Comparison of ENCODE assay signal across 14 cellular contexts in the genomic region with DNA sequence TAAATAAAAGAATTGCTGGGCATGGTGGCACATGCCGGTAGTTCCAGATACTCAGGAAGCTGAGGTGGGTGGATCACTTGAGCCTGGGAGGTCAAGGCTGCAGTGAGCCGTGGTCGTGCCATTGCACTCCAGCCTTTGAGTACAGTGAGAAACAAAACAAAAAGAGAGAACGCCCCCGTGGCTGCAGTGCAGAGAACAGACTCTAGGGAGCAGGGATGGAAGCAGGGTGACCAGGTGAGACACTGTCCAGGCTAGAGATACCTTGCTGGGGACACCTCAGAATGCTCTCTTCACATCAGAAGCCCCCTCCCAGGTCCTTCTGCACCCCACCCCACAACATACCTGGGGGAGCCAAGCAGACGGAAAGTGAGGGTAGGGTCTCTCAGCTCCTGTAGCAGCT. TPM values are rescaled to one million over a fixed set of nuclear protein-coding genes. Genes with fewer than 3 reads are reported as not detected.
DNase-seq lines count a peak whose midpoint lies in the region; TF ChIP-seq lines count a peak whose summit lies in the region.
"Had no signal": no experiment of that assay in that cellular context is flagged by ENCODE, and none has a peak within 500 bp of the region (broad histone marks: within the 10 kb centered on the region; RNA-seq: fewer than 3 reads in every experiment).

No MANE protein-coding gene starts in this region.

- H3K36me3 Mint-ChIP-seq in Caco-2 (ENCODE audit: insufficient read depth, unreplicated experiment): peaks cover 5% of the 10 kb centered on the region
- H3K36me3 Mint-ChIP-seq in H9 (ENCODE audit: insufficient read depth in 1 of 3, low read depth in 3 of 3): peaks cover 0 to 3% (median 1%) of the 10 kb centered on the region in 3 experiments; a peak in 3 of 7 replicates
- H3K36me3 Mint-ChIP-seq in chondrocyte (ENCODE audit: low read depth): no peaks in the 10 kb centered on the region
- peaks cover 78% of the 10 kb centered on the region for H3K36me3 Mint-ChIP-seq in activated T-cell treated with anti-CD3 and anti-CD28 coated beads, Interleukin-2, amount 50 U/mL, for 24 hours (ENCODE audit: low read depth)

- H3K79me1 ChIP-seq in H9 (ENCODE audit: insufficient read depth, low read depth, low read length, poor library complexity, severe bottlenecking): no peaks in the 10 kb centered on the region
- H3K79me1 ChIP-seq in mesendoderm (ENCODE audit: low read length): no peaks in the 10 kb centered on the region

- no peak overlapping the region for H4K8ac ChIP-seq in H9 (replicated peaks; ENCODE audit: insufficient read length, low read depth, low read length)
- no peak overlapping the region for H4K8ac ChIP-seq in mesendoderm (ENCODE audit: low read depth, low read length)

- H3K9me3 ChIP-seq in Caco-2 (no peaks in the 10 kb centered on the region), H9 (ENCODE audit: control insufficient read depth, low read depth, low read length) (no peaks in the 10 kb centered on the region), tibial nerve (no peaks in the 10 kb centered on the region)

- no peak overlapping the region for H3K56ac ChIP-seq in H9 (ENCODE audit: insufficient read length, low read depth, low read length)
- no peak overlapping the region for H3K56ac ChIP-seq in mesendoderm (ENCODE audit: low read length)

- H3K4me1 Mint-ChIP-seq in Caco-2 (ENCODE audit: low read depth, unreplicated experiment): peaks cover 7% of the 10 kb centered on the region
- peaks cover 7 to 17% of the 10 kb centered on the region in 2 experiments for H3K4me1 Mint-ChIP-seq in H9
- H3K4me1 Mint-ChIP-seq in chondrocyte (ENCODE audit: low read depth): peaks cover 4% of the 10 kb centered on the region
- H3K4me1 Mint-ChIP-seq in activated T-cell treated with anti-CD3 and anti-CD28 coated beads, Interleukin-2, amount 50 U/mL, for 24 hours (ENCODE audit: low read depth): peaks cover 2% of the 10 kb centered on the region

- H3K27ac ChIP-seq in H9 (ENCODE audit: insufficient read length, low read depth, low read length): no peak overlapping the region
- no peak overlapping the region for H3K27ac ChIP-seq in mesendoderm (ENCODE audit: low read depth, low read length)
- no peak overlapping the region for H3K27ac ChIP-seq in tibial nerve
- H3K27ac ChIP-seq: C4-2B had no signal

- H3K4me2 ChIP-seq in H9 (ENCODE audit: insufficient read depth, insufficient read length, low read length) (no peak overlapping the region), mesendoderm (ENCODE audit: low read length) (no peak overlapping the region)

- H2BK12ac ChIP-seq in H9 (ENCODE audit: insufficient read length, low read depth, low read length): no peak overlapping the region

- no peak overlapping the region for H3T11ph ChIP-seq in H9 (ENCODE audit: low read length)

- DNase-seq in Caco-2: peak in 1 of 2 experiments; percentile 34
- peak; percentile 52 for DNase-seq in H9
- DNase-seq in chondrocyte (ENCODE audit: low spot score): no peak
- peak; percentile 27 for DNase-seq in mesendoderm
- no peak for DNase-seq in activated T-cell treated with anti-CD3 and anti-CD28 coated beads, Interleukin-2, amount 50 U/mL, for 24 hours
- no peak for DNase-seq in NCI-H1930 (lab: John Stamatoyannopoulos, UW)
- DNase-seq in tibial nerve (ENCODE audit: low spot score in 2 of 2): no peak
- DNase-seq in NCI-H1105 treated with DMSO at 0.1 percent for 48 hours (lab: John Stamatoyannopoulos, UW): no peak
- DNase-seq: GOT3, NCI-H1105, NCI-H187, NCI-H69, SHP77 had no signal

- H2BK5ac ChIP-seq in H9 (ENCODE audit: insufficient read length, low read length): no peak overlapping the region
- H2BK5ac ChIP-seq in mesendoderm (ENCODE audit: low read length): no peak overlapping the region

- H2BK120ac ChIP-seq in H9 (ENCODE audit: low read depth, low read length, poor library complexity, severe bottlenecking) (no peak overlapping the region), mesendoderm (ENCODE audit: low read depth, low read length) (no peak overlapping the region)

- no peaks in the 10 kb centered on the region for H3K79me2 ChIP-seq in H9 (ENCODE audit: insufficient read depth, low read length)
- H3K79me2 ChIP-seq in mesendoderm (ENCODE audit: control insufficient read depth, insufficient read depth, low read length): no peaks in the 10 kb centered on the region

- POLR2A ChIA-PET in Caco-2 (lab: Charles Lee): no interaction called here

- H3K9me3 Mint-ChIP-seq in Caco-2 (ENCODE audit: unreplicated experiment) (no peaks in the 10 kb centered on the region), H9 (no peaks in the 10 kb centered on the region), chondrocyte (ENCODE audit: low read depth) (no peaks in the 10 kb centered on the region)
- no peaks in the 10 kb centered on the region for H3K9me3 Mint-ChIP-seq in activated T-cell treated with anti-CD3 and anti-CD28 coated beads, Interleukin-2, amount 50 U/mL, for 24 hours

- H3K4ac ChIP-seq in H9 (ENCODE audit: low read depth, low read length) (no peak overlapping the region), mesendoderm (ENCODE audit: low read depth, low read length) (no peak overlapping the region)

- H4K5ac ChIP-seq in H9 (ENCODE audit: insufficient read length, low read depth, low read length) (no peak overlapping the region), mesendoderm (ENCODE audit: low read length) (no peak overlapping the region)

- H3K23me2 ChIP-seq in H9 (ENCODE audit: insufficient read length, low read depth, low read length, poor library complexity, severe bottlenecking): peaks cover 4% of the 10 kb centered on the region

- no TSS peak for BruUV-seq in Caco-2 (replicated peaks; lab: Mats Ljungman, UMichigan)

- no peak for TF ChIP-seq EP300 in tibial nerve (IDR thresholded peaks at IDR 0.05)

- H3K14ac ChIP-seq in H9 (ENCODE audit: insufficient read depth, low read length): no peak overlapping the region

- no peak overlapping the region for H2AFZ ChIP-seq in H9 (ENCODE audit: low read length)

- H3K23ac ChIP-seq in H9 (ENCODE audit: insufficient read length, low read depth, low read length) (no peak overlapping the region), mesendoderm (ENCODE audit: low read length) (no peak overlapping the region)

- H3K18ac ChIP-seq in H9 (ENCODE audit: insufficient read length, low read depth, low read length): no peak overlapping the region
- H3K18ac ChIP-seq in mesendoderm (ENCODE audit: low read length): no peak overlapping the region

- no peak for TF ChIP-seq POLR2A in tibial nerve (IDR thresholded peaks at IDR 0.05)

- H3K27me3 Mint-ChIP-seq in Caco-2 (ENCODE audit: insufficient read depth, unreplicated experiment) (no peaks in the 10 kb centered on the region), H9 (ENCODE audit: low read depth) (no peaks in the 10 kb centered on the region), chondrocyte (ENCODE audit: low read depth) (peaks cover 10% of the 10 kb centered on the region)
- no peaks in the 10 kb centered on the region for H3K27me3 Mint-ChIP-seq in activated T-cell treated with anti-CD3 and anti-CD28 coated beads, Interleukin-2, amount 50 U/mL, for 24 hours

- H2BK15ac ChIP-seq in H9 (ENCODE audit: low read depth, low read length) (no peak overlapping the region), mesendoderm (replicated peaks; ENCODE audit: low read depth) (no peak overlapping the region)

- no peak overlapping the region for H4K91ac ChIP-seq in H9 (ENCODE audit: insufficient read length, low read depth, low read length)

- H4K20me1 ChIP-seq in H9 (ENCODE audit: control insufficient read depth, insufficient read depth, insufficient read length): no peaks in the 10 kb centered on the region

- no CpG with 5 or more reads among the region's 6 CpGs for WGBS in H9 (ENCODE audit: extremely low coverage, insufficient read length, low lambda C conversion rate)
- no CpG with 5 or more reads among the region's 6 CpGs for WGBS in mesendoderm (ENCODE audit: extremely low coverage, insufficient coverage, low lambda C conversion rate)
- 74 to 77% methylated on average over 6 of the region's 6 CpGs for WGBS in tibial nerve, 2 donors

- H3K27ac Mint-ChIP-seq in Caco-2 (ENCODE audit: unreplicated experiment): no peak overlapping the region
- H3K27ac Mint-ChIP-seq in H9: no peak overlapping the region; a peak in 1 of 7 replicates
- H3K27ac Mint-ChIP-seq in chondrocyte (ENCODE audit: unreplicated experiment): no peak overlapping the region
- H3K27ac Mint-ChIP-seq in activated T-cell treated with anti-CD3 and anti-CD28 coated beads, Interleukin-2, amount 50 U/mL, for 24 hours: no peak overlapping the region

- H3K4me3 Mint-ChIP-seq in Caco-2 (ENCODE audit: unreplicated experiment): no peak overlapping the region
- H3K4me3 Mint-ChIP-seq in H9: no peak overlapping the region
- H3K4me3 Mint-ChIP-seq in chondrocyte (ENCODE audit: unreplicated experiment): no peak overlapping the region
- H3K4me3 Mint-ChIP-seq in activated T-cell treated with anti-CD3 and anti-CD28 coated beads, Interleukin-2, amount 50 U/mL, for 24 hours: no peak overlapping the region

- H2BK20ac ChIP-seq in H9 (ENCODE audit: low read depth, low read length, poor library complexity, severe bottlenecking): no peak overlapping the region

- CTCF ChIA-PET in Caco-2 (lab: Charles Lee): no interaction called here

- no peaks in the 10 kb centered on the region for H3K36me3 ChIP-seq in Caco-2 (ENCODE audit: control insufficient read depth, insufficient read depth, low read length)
- no peaks in the 10 kb centered on the region for H3K36me3 ChIP-seq in mesendoderm (ENCODE audit: control insufficient read depth, insufficient read depth, low read length)
- H3K36me3 ChIP-seq in tibial nerve: peaks cover 0 to 28% (median under 1%) of the 10 kb centered on the region in 3 donors

- intact Hi-C loops in Caco-2 (cut with micrococcal nuclease; ENCODE audit: unreplicated experiment): no loop called here

- H2AK5ac ChIP-seq in H9 (ENCODE audit: insufficient read length, low read length): no peak overlapping the region
- H2AK5ac ChIP-seq in mesendoderm (ENCODE audit: low read length): no peak overlapping the region

- no peaks in the 10 kb centered on the region for H3K4me1 ChIP-seq in Caco-2
- no peaks in the 10 kb centered on the region for H3K4me1 ChIP-seq in H9 (ENCODE audit: insufficient read depth, low read length)
- no peaks in the 10 kb centered on the region for H3K4me1 ChIP-seq in mesendoderm (ENCODE audit: control insufficient read depth, low read depth, low read length)
- peaks cover 0 to 10% (median 0%) of the 10 kb centered on the region in 4 donors for H3K4me1 ChIP-seq in tibial nerve

- H3K9ac ChIP-seq in H9 (ENCODE audit: extremely low read depth, insufficient read length, low read length): no peak overlapping the region
- no peak overlapping the region for H3K9ac ChIP-seq in mesendoderm (ENCODE audit: low read length)

- no peaks in the 10 kb centered on the region for H3K27me3 ChIP-seq in Caco-2 (replicated peaks; ENCODE audit: control insufficient read depth, insufficient read depth, low read length)
- no peaks in the 10 kb centered on the region for H3K27me3 ChIP-seq in H9 (ENCODE audit: insufficient read depth, low read length)
- H3K27me3 ChIP-seq in mesendoderm (ENCODE audit: insufficient read depth, low read length, poor library complexity): no peaks in the 10 kb centered on the region
- peaks cover 0 to 14% of the 10 kb centered on the region in 2 donors for H3K27me3 ChIP-seq in tibial nerve

- TF ChIP-seq CTCF in Caco-2 (IDR thresholded peaks at IDR 0.05; ENCODE audit: insufficient read depth in 1 of 2, low read depth in 1 of 2, low read length in 1 of 2, severe bottlenecking in 1 of 2, unreplicated experiment in 1 of 2) (peak; percentile 7 to 32), H9 (conservative IDR thresholded peaks at IDR 0.05) (peak; percentile 47), chondrocyte (IDR thresholded peaks at IDR 0.05) (peak; percentile 11), tibial nerve (IDR thresholded peaks at IDR 0.05) (no peak)

- H3K4me3 ChIP-seq in Caco-2 (ENCODE audit: low read depth, low read length) (no peak overlapping the region), mesendoderm (ENCODE audit: low read length) (no peak overlapping the region), tibial nerve (no peak overlapping the region)

RNA-seq across cellular contexts. Expression of a gene that starts 24.8 kb away (rescaled TPM):
- 1.7 and 2.4 TPM in 2 replicates for total RNA-seq in Caco-2 (2022)
- 25.7 and 31.1 TPM in 2 replicates for total RNA-seq in H9 (2021)
- 0.23 to 1.4 TPM (median 1.4 TPM) in 3 replicates for total RNA-seq in chondrocyte
- polyA plus RNA-seq in mesendoderm (2013, experiment 1 of 2): 9.1 TPM
- polyA plus RNA-seq in mesendoderm (2013, experiment 2 of 2): 8.6 TPM
- 10 to 100 TPM in 1 of 4 donors, 1 to 10 TPM in 3; 2.5 to 10.0 (median 8.8) TPM for total RNA-seq in tibial nerve

RNA-seq across cellular contexts. Expression of a gene that starts 26.0 kb away (rescaled TPM):
- total RNA-seq in Caco-2 (2022) (354 and 380 TPM in 2 replicates), H9 (2021) (341 and 345 TPM in 2 replicates), chondrocyte (177 to 208 TPM (median 185 TPM) in 3 replicates), tibial nerve (100 to 1,000 TPM; 326 to 534 (median 466) TPM)
- polyA plus RNA-seq in mesendoderm (2013, experiment 1 of 2): 422 TPM
- 421 TPM for polyA plus RNA-seq in mesendoderm (2013, experiment 2 of 2)

RNA-seq across cellular contexts. Expression of a gene that starts 54.5 kb away (rescaled TPM):
- total RNA-seq in Caco-2 (2022) (605 and 658 TPM in 2 replicates), H9 (2021) (369 and 386 TPM in 2 replicates), chondrocyte (641 to 921 TPM (median 917 TPM) in 3 replicates), tibial nerve (100 to 1,000 TPM; 342 to 463 (median 382) TPM)
- polyA plus RNA-seq in mesendoderm (2013, experiment 1 of 2): 294 TPM
- 302 TPM for polyA plus RNA-seq in mesendoderm (2013, experiment 2 of 2)

Comparison
In these comparisons a context has a peak if more than half of its experiments do, and no peak if none do; other contexts are left out.
1. DNase-seq: peak in H9 (single experiment) and mesendoderm (single experiment); none in chondrocyte (single experiment), activated T-cell treated with anti-CD3 and anti-CD28 coated beads, Interleukin-2, amount 50 U/mL, for 24 hours (single experiment), NCI-H1930 (0 of 2), tibial nerve (0 of 2) and NCI-H1105 treated with DMSO at 0.1 percent for 48 hours (single experiment).
2. CTCF ChIP-seq: peak in Caco-2 (2 of 2), H9 (single experiment) and chondrocyte (single experiment); none in tibial nerve (0 of 5).